ENCODE assay signal across 1 cellular context in the genomic region with DNA sequence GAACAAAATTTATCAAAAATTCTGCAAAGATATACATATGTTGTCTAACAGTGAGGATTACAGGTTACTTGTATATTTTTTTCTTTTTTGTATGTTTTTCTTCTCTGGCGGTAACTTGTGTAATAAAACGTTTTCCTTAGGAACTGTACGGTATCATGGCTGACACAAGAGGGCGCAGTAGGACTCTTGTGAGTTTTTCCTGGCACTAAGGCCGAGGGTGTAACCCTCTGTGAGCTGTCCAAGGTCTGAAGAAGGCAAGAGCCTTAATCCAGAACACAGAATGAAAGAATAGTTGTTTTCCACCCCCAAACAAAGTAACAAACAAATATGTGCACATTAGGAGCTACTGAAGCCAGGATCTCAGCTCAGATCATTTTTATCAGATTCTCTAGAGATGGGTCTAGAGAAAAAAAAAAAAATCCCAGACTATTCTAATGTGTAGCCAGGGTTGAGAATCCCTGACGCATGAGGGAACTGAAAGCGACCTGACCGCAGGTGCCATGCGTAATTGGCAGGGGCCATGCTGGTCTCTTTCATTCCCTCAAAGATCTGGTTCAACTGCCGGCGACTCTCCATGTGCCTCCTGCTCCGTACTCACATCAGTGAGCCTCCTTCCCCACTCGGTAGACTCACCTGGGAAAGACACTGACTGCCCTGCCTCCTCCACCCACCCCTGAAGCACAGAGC.
TF ChIP-seq lines count a peak whose summit lies in the region.

No MANE protein-coding gene starts in this region.

TF ChIP-seq in GM12878, 131 proteins besides CTCF, POLR2A, EP300 and RAD21 (continued from another document):
- TF ChIP-seq, protein P1, sequence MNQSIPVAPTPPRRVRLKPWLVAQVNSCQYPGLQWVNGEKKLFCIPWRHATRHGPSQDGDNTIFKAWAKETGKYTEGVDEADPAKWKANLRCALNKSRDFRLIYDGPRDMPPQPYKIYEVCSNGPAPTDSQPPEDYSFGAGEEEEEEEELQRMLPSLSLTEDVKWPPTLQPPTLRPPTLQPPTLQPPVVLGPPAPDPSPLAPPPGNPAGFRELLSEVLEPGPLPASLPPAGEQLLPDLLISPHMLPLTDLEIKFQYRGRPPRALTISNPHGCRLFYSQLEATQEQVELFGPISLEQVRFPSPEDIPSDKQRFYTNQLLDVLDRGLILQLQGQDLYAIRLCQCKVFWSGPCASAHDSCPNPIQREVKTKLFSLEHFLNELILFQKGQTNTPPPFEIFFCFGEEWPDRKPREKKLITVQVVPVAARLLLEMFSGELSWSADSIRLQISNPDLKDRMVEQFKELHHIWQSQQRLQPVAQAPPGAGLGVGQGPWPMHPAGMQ (IDR thresholded peaks at IDR 0.05; ENCODE audit: borderline replicate concordance): no peak
- TF ChIP-seq SMC3 (IDR thresholded peaks at IDR 0.05; ENCODE audit: borderline replicate concordance, low read length) (peak; percentile 96), ETV6 (conservative IDR thresholded peaks at IDR 0.05 in 1 of 2, IDR thresholded peaks at IDR 0.05 in 1 of 2; ENCODE audit: borderline replicate concordance in 1 of 2, low read depth in 1 of 2) (no peak), MEF2B (IDR thresholded peaks at IDR 0.05; ENCODE audit: partially characterized antibody, poor library complexity, severe bottlenecking) (no peak), SPI1 (IDR thresholded peaks at IDR 0.05; ENCODE audit: borderline replicate concordance, insufficient read depth, low read depth, low read length) (peak; percentile 20; the same call in 1 of the 2 replicates), EZH2 (IDR thresholded peaks at IDR 0.05; ENCODE audit: borderline replicate concordance, control insufficient read depth, low read depth, low read length) (no peak), MXI1 (IDR thresholded peaks at IDR 0.05; ENCODE audit: low read depth, low read length) (no peak), ATF7 (IDR thresholded peaks at IDR 0.05; ENCODE audit: low read depth) (no peak), NR2C2 (IDR thresholded peaks at IDR 0.05; ENCODE audit: borderline replicate concordance, control insufficient read depth, insufficient read length, low read depth) (no peak), YY1 (IDR thresholded peaks at IDR 0.05; ENCODE audit: low read depth, low read length) (peak; percentile 59; the same call in 1 of the 2 replicates), CREB1 (IDR thresholded peaks at IDR 0.05; ENCODE audit: low read depth) (no peak), PAX8 (IDR thresholded peaks at IDR 0.05) (no peak), RB1 (IDR thresholded peaks at IDR 0.05; ENCODE audit: borderline replicate concordance) (no peak)
- TF ChIP-seq, protein P2, sequence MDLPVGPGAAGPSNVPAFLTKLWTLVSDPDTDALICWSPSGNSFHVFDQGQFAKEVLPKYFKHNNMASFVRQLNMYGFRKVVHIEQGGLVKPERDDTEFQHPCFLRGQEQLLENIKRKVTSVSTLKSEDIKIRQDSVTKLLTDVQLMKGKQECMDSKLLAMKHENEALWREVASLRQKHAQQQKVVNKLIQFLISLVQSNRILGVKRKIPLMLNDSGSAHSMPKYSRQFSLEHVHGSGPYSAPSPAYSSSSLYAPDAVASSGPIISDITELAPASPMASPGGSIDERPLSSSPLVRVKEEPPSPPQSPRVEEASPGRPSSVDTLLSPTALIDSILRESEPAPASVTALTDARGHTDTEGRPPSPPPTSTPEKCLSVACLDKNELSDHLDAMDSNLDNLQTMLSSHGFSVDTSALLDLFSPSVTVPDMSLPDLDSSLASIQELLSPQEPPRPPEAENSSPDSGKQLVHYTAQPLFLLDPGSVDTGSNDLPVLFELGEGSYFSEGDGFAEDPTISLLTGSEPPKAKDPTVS (IDR thresholded peaks at IDR 0.05; ENCODE audit: low read depth, low read length): no peak
- TF ChIP-seq, protein P3, sequence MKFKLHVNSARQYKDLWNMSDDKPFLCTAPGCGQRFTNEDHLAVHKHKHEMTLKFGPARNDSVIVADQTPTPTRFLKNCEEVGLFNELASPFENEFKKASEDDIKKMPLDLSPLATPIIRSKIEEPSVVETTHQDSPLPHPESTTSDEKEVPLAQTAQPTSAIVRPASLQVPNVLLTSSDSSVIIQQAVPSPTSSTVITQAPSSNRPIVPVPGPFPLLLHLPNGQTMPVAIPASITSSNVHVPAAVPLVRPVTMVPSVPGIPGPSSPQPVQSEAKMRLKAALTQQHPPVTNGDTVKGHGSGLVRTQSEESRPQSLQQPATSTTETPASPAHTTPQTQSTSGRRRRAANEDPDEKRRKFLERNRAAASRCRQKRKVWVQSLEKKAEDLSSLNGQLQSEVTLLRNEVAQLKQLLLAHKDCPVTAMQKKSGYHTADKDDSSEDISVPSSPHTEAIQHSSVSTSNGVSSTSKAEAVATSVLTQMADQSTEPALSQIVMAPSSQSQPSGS (IDR thresholded peaks at IDR 0.05; ENCODE audit: low read length): no peak
- TF ChIP-seq, protein P4, sequence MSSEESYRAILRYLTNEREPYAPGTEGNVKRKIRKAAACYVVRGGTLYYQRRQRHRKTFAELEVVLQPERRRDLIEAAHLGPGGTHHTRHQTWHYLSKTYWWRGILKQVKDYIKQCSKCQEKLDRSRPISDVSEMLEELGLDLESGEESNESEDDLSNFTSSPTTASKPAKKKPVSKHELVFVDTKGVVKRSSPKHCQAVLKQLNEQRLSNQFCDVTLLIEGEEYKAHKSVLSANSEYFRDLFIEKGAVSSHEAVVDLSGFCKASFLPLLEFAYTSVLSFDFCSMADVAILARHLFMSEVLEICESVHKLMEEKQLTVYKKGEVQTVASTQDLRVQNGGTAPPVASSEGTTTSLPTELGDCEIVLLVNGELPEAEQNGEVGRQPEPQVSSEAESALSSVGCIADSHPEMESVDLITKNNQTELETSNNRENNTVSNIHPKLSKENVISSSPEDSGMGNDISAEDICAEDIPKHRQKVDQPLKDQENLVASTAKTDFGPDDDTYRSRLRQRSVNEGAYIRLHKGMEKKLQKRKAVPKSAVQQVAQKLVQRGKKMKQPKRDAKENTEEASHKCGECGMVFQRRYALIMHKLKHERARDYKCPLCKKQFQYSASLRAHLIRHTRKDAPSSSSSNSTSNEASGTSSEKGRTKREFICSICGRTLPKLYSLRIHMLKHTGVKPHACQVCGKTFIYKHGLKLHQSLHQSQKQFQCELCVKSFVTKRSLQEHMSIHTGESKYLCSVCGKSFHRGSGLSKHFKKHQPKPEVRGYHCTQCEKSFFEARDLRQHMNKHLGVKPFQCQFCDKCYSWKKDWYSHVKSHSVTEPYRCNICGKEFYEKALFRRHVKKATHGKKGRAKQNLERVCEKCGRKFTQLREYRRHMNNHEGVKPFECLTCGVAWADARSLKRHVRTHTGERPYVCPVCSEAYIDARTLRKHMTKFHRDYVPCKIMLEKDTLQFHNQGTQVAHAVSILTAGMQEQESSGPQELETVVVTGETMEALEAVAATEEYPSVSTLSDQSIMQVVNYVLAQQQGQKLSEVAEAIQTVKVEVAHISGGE (CRISPR knock-in tag; IDR thresholded peaks at IDR 0.05): no peak
- TF ChIP-seq, protein P5, sequence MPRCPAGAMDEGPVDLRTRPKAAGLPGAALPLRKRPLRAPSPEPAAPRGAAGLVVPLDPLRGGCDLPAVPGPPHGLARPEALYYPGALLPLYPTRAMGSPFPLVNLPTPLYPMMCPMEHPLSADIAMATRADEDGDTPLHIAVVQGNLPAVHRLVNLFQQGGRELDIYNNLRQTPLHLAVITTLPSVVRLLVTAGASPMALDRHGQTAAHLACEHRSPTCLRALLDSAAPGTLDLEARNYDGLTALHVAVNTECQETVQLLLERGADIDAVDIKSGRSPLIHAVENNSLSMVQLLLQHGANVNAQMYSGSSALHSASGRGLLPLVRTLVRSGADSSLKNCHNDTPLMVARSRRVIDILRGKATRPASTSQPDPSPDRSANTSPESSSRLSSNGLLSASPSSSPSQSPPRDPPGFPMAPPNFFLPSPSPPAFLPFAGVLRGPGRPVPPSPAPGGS (IDR thresholded peaks at IDR 0.05; ENCODE audit: borderline replicate concordance, insufficient read depth, low read depth, low read length, poor library complexity, severe bottlenecking): no peak
- TF ChIP-seq, protein P6, sequence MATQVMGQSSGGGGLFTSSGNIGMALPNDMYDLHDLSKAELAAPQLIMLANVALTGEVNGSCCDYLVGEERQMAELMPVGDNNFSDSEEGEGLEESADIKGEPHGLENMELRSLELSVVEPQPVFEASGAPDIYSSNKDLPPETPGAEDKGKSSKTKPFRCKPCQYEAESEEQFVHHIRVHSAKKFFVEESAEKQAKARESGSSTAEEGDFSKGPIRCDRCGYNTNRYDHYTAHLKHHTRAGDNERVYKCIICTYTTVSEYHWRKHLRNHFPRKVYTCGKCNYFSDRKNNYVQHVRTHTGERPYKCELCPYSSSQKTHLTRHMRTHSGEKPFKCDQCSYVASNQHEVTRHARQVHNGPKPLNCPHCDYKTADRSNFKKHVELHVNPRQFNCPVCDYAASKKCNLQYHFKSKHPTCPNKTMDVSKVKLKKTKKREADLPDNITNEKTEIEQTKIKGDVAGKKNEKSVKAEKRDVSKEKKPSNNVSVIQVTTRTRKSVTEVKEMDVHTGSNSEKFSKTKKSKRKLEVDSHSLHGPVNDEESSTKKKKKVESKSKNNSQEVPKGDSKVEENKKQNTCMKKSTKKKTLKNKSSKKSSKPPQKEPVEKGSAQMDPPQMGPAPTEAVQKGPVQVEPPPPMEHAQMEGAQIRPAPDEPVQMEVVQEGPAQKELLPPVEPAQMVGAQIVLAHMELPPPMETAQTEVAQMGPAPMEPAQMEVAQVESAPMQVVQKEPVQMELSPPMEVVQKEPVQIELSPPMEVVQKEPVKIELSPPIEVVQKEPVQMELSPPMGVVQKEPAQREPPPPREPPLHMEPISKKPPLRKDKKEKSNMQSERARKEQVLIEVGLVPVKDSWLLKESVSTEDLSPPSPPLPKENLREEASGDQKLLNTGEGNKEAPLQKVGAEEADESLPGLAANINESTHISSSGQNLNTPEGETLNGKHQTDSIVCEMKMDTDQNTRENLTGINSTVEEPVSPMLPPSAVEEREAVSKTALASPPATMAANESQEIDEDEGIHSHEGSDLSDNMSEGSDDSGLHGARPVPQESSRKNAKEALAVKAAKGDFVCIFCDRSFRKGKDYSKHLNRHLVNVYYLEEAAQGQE (IDR thresholded peaks at IDR 0.05; ENCODE audit: low read depth, low read length): peak; percentile 97
- TF ChIP-seq, protein P7, sequence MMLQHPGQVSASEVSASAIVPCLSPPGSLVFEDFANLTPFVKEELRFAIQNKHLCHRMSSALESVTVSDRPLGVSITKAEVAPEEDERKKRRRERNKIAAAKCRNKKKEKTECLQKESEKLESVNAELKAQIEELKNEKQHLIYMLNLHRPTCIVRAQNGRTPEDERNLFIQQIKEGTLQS (IDR thresholded peaks at IDR 0.05; ENCODE audit: borderline replicate concordance, extremely low read depth, low read depth, low read length): no peak
